Comparison of ENCODE assay signal across 9 cellular contexts in genomic region chr6:130132286-130132701, GRCh38.
DNase-seq lines count a peak whose midpoint lies in the region; ATAC-seq, FAIRE-seq and TF ChIP-seq lines count a peak whose summit lies in the region.
"Had no signal": no experiment of that assay in that cellular context is flagged by ENCODE, and none has a peak within 500 bp of the region (broad histone marks: within the 10 kb centered on the region; RNA-seq: fewer than 3 reads in every experiment).

No MANE protein-coding gene starts in this region.

- H3K27ac Mint-ChIP-seq in IgD-negative memory B cell: peak overlapping the region; percentile 37 to 93 (median 38)

- peak overlapping the region; percentile 38 to 79 (median 56) for H3K4me3 Mint-ChIP-seq in IgD-negative memory B cell

- POLR2A ChIA-PET in GM10248 (lab: Yijun Ruan, JAX): no interaction called here

- TF ChIP-seq CTCF in GM10248 (IDR thresholded peaks at IDR 0.05; ENCODE audit: control extremely low read depth, extremely low read depth, low read depth, missing control alignments): no peak
- TF ChIP-seq CTCF in brain microvascular endothelial cell (IDR thresholded peaks at IDR 0.05; ENCODE audit: low read depth, low read length, missing control alignments): no peak

- peak; percentile 80 for ATAC-seq in GM21528 (IDR thresholded peaks at IDR 0.05; ENCODE audit: low FRiP score, unreplicated experiment)
- ATAC-seq in esophagus mucosa: peak; percentile 15

- no peak for FAIRE-seq in H54 (lab: Jason Lieb, UNC)

- DNase-seq in GM10248 (ENCODE audit: extremely low spot score) (peak; percentile 18), NCI-H1417 treated with DMSO at 0.1 percent for 48 hours (lab: John Stamatoyannopoulos, UW) (no peak), brain microvascular endothelial cell (no peak), H7 (no peak), H54 (ENCODE audit: insufficient read length, low spot score) (no peak)

- peaks cover 25% of the 10 kb centered on the region for H3K36me3 Mint-ChIP-seq in IgD-negative memory B cell

- H3K4me3 ChIP-seq in brain microvascular endothelial cell (ENCODE audit: low read depth, low read length) (no peak overlapping the region), H7 (ENCODE audit: insufficient read depth, low read depth, low read length) (no peak overlapping the region)
- H3K4me3 ChIP-seq: lung had no signal

- no peaks in the 10 kb centered on the region for H3K9me3 Mint-ChIP-seq in IgD-negative memory B cell

- H3K4me1 Mint-ChIP-seq in IgD-negative memory B cell: peaks cover 15 to 35% (median 17%) of the 10 kb centered on the region in 3 donors

- CTCF ChIA-PET in GM10248 (lab: Yijun Ruan, JAX): interaction anchor here (1.5 kb wide), 1 partner anchor 9 kb away, joined by 3 read pairs; no protein-coding TSS in a partner anchor

- no peak for TF ChIP-seq POLR2A in H54 (IDR thresholded peaks at IDR 0.05; ENCODE audit: low read depth, low read length)

- in situ Hi-C loops in brain microvascular endothelial cell (cut with HindIII; ENCODE audit: low pct_ligation_motif_present, low sequenced_read_pairs): no loop called here

- no peaks in the 10 kb centered on the region for H3K36me3 ChIP-seq in brain microvascular endothelial cell (replicated peaks)
- H3K36me3 ChIP-seq in H7 (replicated peaks; ENCODE audit: control insufficient read depth, insufficient read depth, low read length): no peaks in the 10 kb centered on the region; the same call in 1 of the 2 replicates

- no peak overlapping the region for H3K27ac ChIP-seq in brain microvascular endothelial cell

- H3K27me3 ChIP-seq in brain microvascular endothelial cell (replicated peaks) (no peaks in the 10 kb centered on the region), H7 (ENCODE audit: control insufficient read depth, insufficient read depth, low read length) (no peaks in the 10 kb centered on the region)

- no peaks in the 10 kb centered on the region for H3K27me3 Mint-ChIP-seq in IgD-negative memory B cell
